In the genomic region with DNA sequence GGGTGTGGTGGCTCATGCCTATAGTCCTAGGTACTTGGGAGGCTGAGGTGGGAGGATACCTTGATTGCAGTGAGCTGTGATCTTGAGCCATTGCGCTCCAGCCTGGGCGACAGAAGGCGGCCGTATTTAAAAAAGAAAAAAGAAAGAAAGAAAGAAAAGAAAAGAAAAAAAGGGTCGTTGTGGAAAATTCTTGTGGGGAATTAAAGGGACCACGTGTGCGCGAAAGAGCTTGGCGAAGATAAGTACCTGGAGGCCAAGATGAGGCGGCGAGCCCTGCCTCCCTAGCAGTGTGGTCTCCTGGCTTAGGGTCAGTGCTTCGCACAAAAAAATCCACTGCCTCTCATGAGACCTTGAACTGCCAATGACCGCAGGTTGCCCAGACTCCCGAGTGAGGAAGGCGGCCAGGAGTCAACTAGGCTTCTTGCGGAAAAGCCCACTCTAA, we compare ENCODE assay signal across 8 cellular contexts. TPM values are rescaled to one million over a fixed set of nuclear protein-coding genes. Genes with fewer than 3 reads are reported as not detected.
DNase-seq lines count a peak whose midpoint lies in the region; ATAC-seq, FAIRE-seq and TF ChIP-seq lines count a peak whose summit lies in the region.

No MANE protein-coding gene starts in this region.

- H3K18ac ChIP-seq in H1 (ENCODE audit: extremely low read depth, low read length) = peak overlapping the region; percentile 72; the same call in 1 of the 2 replicates

- H3K4ac ChIP-seq in H1 (replicated peaks; ENCODE audit: insufficient read length, low read depth, low read length) = peak overlapping the region; percentile 6

- DNase-seq in LNCaP clone FGC (ENCODE audit: low read depth) (no peak), H1 (ENCODE audit: low read depth in 1 of 2, low spot score in 2 of 2) (no peak), NCI-H526 treated with DMSO at 0.1 percent for 48 hours (lab: John Stamatoyannopoulos, UW) (no peak)
- DNase-seq in naive thymus-derived CD8-positive, alpha-beta T cell = no peak

- H2AK5ac ChIP-seq in H1 (ENCODE audit: low read depth, low read length) = no peak overlapping the region

- CTCF ChIA-PET in H1 (lab: Charles Lee; ENCODE audit: partially characterized antibody) = interaction anchor here (1.0 kb wide), 1 partner anchor 38 kb away, joined by 3 read pairs; no protein-coding TSS in a partner anchor

- H2BK12ac ChIP-seq in H1 (ENCODE audit: low read depth, low read length) = no peak overlapping the region

- H3K4me1 Mint-ChIP-seq in naive thymus-derived CD8-positive, alpha-beta T cell = peaks cover 11 to 59% (median 46%) of the 10 kb centered on the region in 4 donors

- H3K9ac ChIP-seq in ES-I3 (ENCODE audit: low read depth, low read length) (peak overlapping the region; percentile 97), H1 (replicated peaks in 1 of 4; ENCODE audit: extremely low read depth in 1 of 4, low read depth in 3 of 4, low read length in 3 of 4) (peak overlapping the region; percentile 50 to 76 (median 57))

- H3K27me3 Mint-ChIP-seq in naive thymus-derived CD8-positive, alpha-beta T cell = no peaks in the 10 kb centered on the region

- peak overlapping the region; percentile 67 for H2BK5ac ChIP-seq in H1 (ENCODE audit: low read depth, low read length)

- H3K4me2 ChIP-seq in H1 (ENCODE audit: insufficient read depth in 1 of 2, low read depth in 2 of 2, low read length in 2 of 2) = peak overlapping the region; percentile 62 to 93

- no peak for TF ChIP-seq POLR2A in H1 (IDR thresholded peaks at IDR 0.05; ENCODE audit: control extremely low read depth in 1 of 2, low read depth in 2 of 2, low read length in 2 of 2)

- H4K91ac ChIP-seq in H1 (replicated peaks; ENCODE audit: insufficient read length, low read length) = no peak overlapping the region

- no peak for TF ChIP-seq EP300 in H1 (IDR thresholded peaks at IDR 0.05; ENCODE audit: borderline replicate concordance in 1 of 2, low read depth in 2 of 2, low read length in 2 of 2)

- H2BK120ac ChIP-seq in H1 (replicated peaks; ENCODE audit: low read depth, low read length) = no peak overlapping the region

- H3K56ac ChIP-seq in H1 (replicated peaks; ENCODE audit: insufficient read length, low read depth, low read length) = peak overlapping the region; percentile 52

- peak overlapping the region; percentile 95 to 100 (median 98) for H3K27ac Mint-ChIP-seq in naive thymus-derived CD8-positive, alpha-beta T cell

- H3K36me3 ChIP-seq in ES-I3 (ENCODE audit: insufficient read depth, low read length) (no peaks in the 10 kb centered on the region), H1 (ENCODE audit: control insufficient read depth in 2 of 4, insufficient read depth in 4 of 4, low read length in 3 of 4) (no peaks in the 10 kb centered on the region)

- H3K4me3 ChIP-seq in LNCaP clone FGC (ENCODE audit: low read depth, low read length) (peak overlapping the region; percentile 94), H1 (ENCODE audit: extremely low read depth in 1 of 4, insufficient read depth in 2 of 4, low read depth in 3 of 4, low read length in 4 of 4) (peak overlapping the region; percentile 80 to 100 (median 96))

- peaks cover 0 to 1% of the 10 kb centered on the region in 2 experiments for H4K20me1 ChIP-seq in H1 (replicated peaks in 1 of 2; ENCODE audit: control insufficient read depth in 1 of 2, insufficient read depth in 2 of 2, low read length in 2 of 2)

- H3K4me3 Mint-ChIP-seq in naive thymus-derived CD8-positive, alpha-beta T cell = peak overlapping the region; percentile 94 to 100 (median 100)

- peaks cover 12 to 39% of the 10 kb centered on the region in 2 experiments for H3K79me2 ChIP-seq in H1 (ENCODE audit: control insufficient read depth in 1 of 2, insufficient read depth in 2 of 2, low read length in 2 of 2)

- WGBS in H1 (ENCODE audit: extremely low coverage in 1 of 2, insufficient coverage in 1 of 2, insufficient read length in 1 of 2, insufficient replicate concordance in 2 of 2, low coverage in 1 of 2, low lambda C conversion rate in 2 of 2, missing lambda C conversion rate in 1 of 2), 2 experiments = 17% methylated on average over 16 of the region's 16 CpGs; no CpG with 5 or more reads in 1 of the 2 experiments

- ATAC-seq in naive thymus-derived CD8-positive, alpha-beta T cell = no peak
- no peak for ATAC-seq in GM21381 (IDR thresholded peaks at IDR 0.05; ENCODE audit: unreplicated experiment)
- no peak for ATAC-seq in HG03439 (IDR thresholded peaks at IDR 0.05; ENCODE audit: unreplicated experiment)
- ATAC-seq in HG02588 (IDR thresholded peaks at IDR 0.05; ENCODE audit: unreplicated experiment) = no peak

- peaks cover 5% of the 10 kb centered on the region for H3K79me1 ChIP-seq in H1 (ENCODE audit: low read depth, low read length)

- H3K27me3 ChIP-seq in H1 (replicated peaks in 1 of 4; ENCODE audit: control insufficient read depth in 3 of 4, extremely low read depth in 1 of 4, insufficient read depth in 3 of 4, low read length in 3 of 4) = no peaks in the 10 kb centered on the region

- H4K5ac ChIP-seq in H1 (ENCODE audit: insufficient read length, low read depth, low read length) = peak overlapping the region; percentile 35

- H3K14ac ChIP-seq in H1 (ENCODE audit: insufficient read length) = no peak overlapping the region

- H3K23ac ChIP-seq in H1 (ENCODE audit: insufficient read length) = no peak overlapping the region

- TF ChIP-seq RAD21 in H1 (IDR thresholded peaks at IDR 0.05 in 1 of 2, conservative IDR thresholded peaks at IDR 0.05 in 1 of 2; ENCODE audit: low read depth in 2 of 2, low read length in 2 of 2) = no peak

- H4K8ac ChIP-seq in H1 (ENCODE audit: extremely low read depth, insufficient read depth, low read length) = peak overlapping the region; percentile 41

- H2AFZ ChIP-seq in H1 (ENCODE audit: low read length) = peak overlapping the region; percentile 82

- H3K23me2 ChIP-seq in H1 (ENCODE audit: low read depth, low read length) = peaks cover 5% of the 10 kb centered on the region; the same call in 1 of the 2 replicates

- POLR2A ChIA-PET in H1 (lab: Charles Lee; ENCODE audit: partially characterized antibody) = interaction anchor here (0.7 to 4.7 kb wide), 17 partner anchors 9 to 150 kb away, joined by 3 to 51 read pairs (median 5); partner anchors contain the start of genes DCAKD, HEXIM1 and HEXIM2
- POLR2A ChIA-PET in naive thymus-derived CD8-positive, alpha-beta T cell (lab: Charles Lee) = interaction anchor here (0.6 to 5.6 kb wide), 15 partner anchors 9 to 990 kb away, joined by 3 to 78 read pairs (median 4); partner anchors contain the start of genes DCAKD, EFTUD2, HEXIM1 and HEXIM2

- TF ChIP-seq CTCF in LNCaP clone FGC (IDR thresholded peaks at IDR 0.05; ENCODE audit: control insufficient read depth, extremely low read depth, insufficient read depth) (no peak), H1 (IDR thresholded peaks at IDR 0.05; ENCODE audit: control extremely low read depth in 1 of 3, insufficient read depth in 1 of 3, low read depth in 1 of 3, low read length in 3 of 3) (no peak)

- no peak overlapping the region for H2BK15ac ChIP-seq in H1 (ENCODE audit: low read length)

- H2BK20ac ChIP-seq in H1 (ENCODE audit: low read length) = no peak overlapping the region

- no peak for FAIRE-seq in H1 (lab: Jason Lieb, UNC)

- no peak overlapping the region; the same call in 1 of the 2 replicates for H3K27ac ChIP-seq in H1 (ENCODE audit: low read depth, low read length)

- H3K9me3 Mint-ChIP-seq in naive thymus-derived CD8-positive, alpha-beta T cell = no peaks in the 10 kb centered on the region

- H3K4me1 ChIP-seq in ES-I3 (ENCODE audit: insufficient read depth, low read length) = peaks cover 7% of the 10 kb centered on the region
- no peaks in the 10 kb centered on the region; a peak in 2 of 7 replicates for H3K4me1 ChIP-seq in H1 (replicated peaks in 1 of 4; ENCODE audit: control insufficient read depth in 3 of 4, insufficient read depth in 4 of 4, low read length in 3 of 4)

- no peaks in the 10 kb centered on the region for H3K9me3 ChIP-seq in ES-I3 (ENCODE audit: control insufficient read depth, insufficient read depth, low read length)
- H3K9me3 ChIP-seq in H1 (ENCODE audit: insufficient read depth in 2 of 2, low read depth in 1 of 2, low read length in 1 of 2) = no peaks in the 10 kb centered on the region

- H3K36me3 Mint-ChIP-seq in naive thymus-derived CD8-positive, alpha-beta T cell = peaks cover 0 to 7% (median 0%) of the 10 kb centered on the region in 3 donors

TF ChIP-seq in H1, 55 proteins besides CTCF, POLR2A, EP300 and RAD21 (continues in another document):
- TF ChIP-seq TEAD4 (IDR thresholded peaks at IDR 0.05; ENCODE audit: low read depth, low read length) (no peak), EZH2 (IDR thresholded peaks at IDR 0.05; ENCODE audit: low read depth, low read length, severe bottlenecking) (no peak), FOSL1 (IDR thresholded peaks at IDR 0.05; ENCODE audit: insufficient read depth, low read depth, low read length) (no peak), KDM5A (IDR thresholded peaks at IDR 0.05; ENCODE audit: low read length) (no peak)

RNA-seq across cellular contexts. Expression of gene NMT1, which starts 0.7 kb away (rescaled TPM):
- 149 and 152 TPM in 2 replicates for total RNA-seq in H1 (2021; fragmentation: NEBNext Ultra II Directional; extraction: Animal tissue kit (Norgen Biotek cat#: 25700))
- 35.5 and 42.9 TPM in 2 replicates for polyA plus RNA-seq in H1 (2011; rRNA removed)
- 40.4 TPM for polyA plus RNA-seq in H1 (2011; cell fraction: cytosol; rRNA removed)
- polyA plus RNA-seq in H1 (2011; cell fraction: nucleus; rRNA removed) = 57.8 TPM
- 85.4 to 115 TPM (median 89.7 TPM) in 4 replicates for polyA plus RNA-seq in H1 (2012, experiment 1 of 2)
- polyA plus RNA-seq in H1 (2012, experiment 2 of 2) = 47.2 TPM
- 116 TPM for polyA plus RNA-seq in H1 (2013, experiment 1 of 2)
- 99.8 TPM for polyA plus RNA-seq in H1 (2013, experiment 2 of 2)
- polyA minus RNA-seq in H1 (2011; rRNA and poly(A)+ RNA removed) = 59.6 and 71.5 TPM in 2 replicates
- polyA minus RNA-seq in H1 (2011; cell fraction: cytosol; rRNA and poly(A)+ RNA removed) = 418 TPM
- 41.7 TPM for polyA minus RNA-seq in H1 (2011; cell fraction: nucleus; rRNA and poly(A)+ RNA removed)
- total RNA-seq in naive thymus-derived CD8-positive, alpha-beta T cell = 100 to 1,000 TPM; 130 to 139 TPM
- 10 to 100 TPM; 55.2 to 70.8 (median 65.0) TPM for polyA plus RNA-seq in naive thymus-derived CD8-positive, alpha-beta T cell

RNA-seq across cellular contexts. Expression of gene DCAKD, which starts 9.0 kb away (rescaled TPM):
- total RNA-seq in H1 (2021; fragmentation: NEBNext Ultra II Directional; extraction: Animal tissue kit (Norgen Biotek cat#: 25700)) = 33.7 and 35.6 TPM in 2 replicates
- 52.9 and 61.8 TPM in 2 replicates for polyA plus RNA-seq in H1 (2011; rRNA removed)
- polyA plus RNA-seq in H1 (2011; cell fraction: cytosol; rRNA removed) = 38.7 TPM
- polyA plus RNA-seq in H1 (2011; cell fraction: nucleus; rRNA removed) = 50.3 TPM
- 35.6 to 46.5 TPM (median 40.8 TPM) in 4 replicates for polyA plus RNA-seq in H1 (2012, experiment 1 of 2)
- 33.9 TPM for polyA plus RNA-seq in H1 (2012, experiment 2 of 2)
- 25.6 TPM for polyA plus RNA-seq in H1 (2013, experiment 1 of 2)
- polyA plus RNA-seq in H1 (2013, experiment 2 of 2) = 23.7 TPM
- 38.0 and 42.8 TPM in 2 replicates for polyA minus RNA-seq in H1 (2011; rRNA and poly(A)+ RNA removed)
- polyA minus RNA-seq in H1 (2011; cell fraction: cytosol; rRNA and poly(A)+ RNA removed) = 40.1 TPM
- polyA minus RNA-seq in H1 (2011; cell fraction: nucleus; rRNA and poly(A)+ RNA removed) = 25.0 TPM
- 10 to 100 TPM; 36.1 to 37.9 TPM for total RNA-seq in naive thymus-derived CD8-positive, alpha-beta T cell
- polyA plus RNA-seq in naive thymus-derived CD8-positive, alpha-beta T cell = 10 to 100 TPM; 13.1 to 16.1 (median 16.0) TPM
